1 cellular context compared by ENCODE assay signal in genomic region chr19:2600914-2601870, GRCh38.
A peak's percentile ranks its signal among the peaks of the same experiment; 100 is the strongest.
TF ChIP-seq lines count a peak whose summit lies in the region.

No MANE protein-coding gene starts in this region.

TF ChIP-seq in HEK293, 187 proteins besides CTCF, POLR2A, EP300 and RAD21 (continued from another document):
- TF ChIP-seq PRDM10 (tag by site-specific recombination; IDR thresholded peaks at IDR 0.05) (peak; percentile 44), MZF1 (tag by site-specific recombination; IDR thresholded peaks at IDR 0.05; ENCODE audit: borderline replicate concordance) (no peak), ZNF157 (tag by site-specific recombination; IDR thresholded peaks at IDR 0.05) (peak; percentile 99), MEIS1 (CRISPR knock-in tag; IDR thresholded peaks at IDR 0.05; ENCODE audit: borderline replicate concordance) (no peak), KLF17 (tag by site-specific recombination; IDR thresholded peaks at IDR 0.05) (no peak), YY1 (tag by site-specific recombination; IDR thresholded peaks at IDR 0.05) (no peak)
